In genomic region chr11:124039557-124039956, GRCh38 we compare ENCODE assay signal across 38 cellular contexts. TPM values are rescaled to one million over a fixed set of nuclear protein-coding genes. Genes with fewer than 3 reads are reported as not detected.
"Had no signal": no experiment of that assay in that cellular context is flagged by ENCODE, and none has a peak within 500 bp of the region (broad histone marks: within the 10 kb centered on the region; RNA-seq: fewer than 3 reads in every experiment).

No MANE protein-coding gene starts in this region.

- H3K4me3 Mint-ChIP-seq: activated CD4-positive, alpha-beta memory T cell treated with anti-CD3 and anti-CD28 coated beads, Interleukin-2, amount 10 ng/mL, durations not matched to agents 7 days and 5 days; activated CD4-positive, alpha-beta T cell treated with anti-CD3 and anti-CD28 coated beads for 36 hours; activated CD4-positive, alpha-beta T cell treated with anti-CD3 and anti-CD28 coated beads, Interleukin-2, amount 10 ng/mL, durations not matched to agents 7 days and 5 days; activated CD8-positive, alpha-beta memory T cell treated with anti-CD3 and anti-CD28 coated beads, Interleukin-2, amount 10 ng/mL, durations not matched to agents 7 days and 5 days; activated CD8-positive, alpha-beta T cell treated with anti-CD3 and anti-CD28 coated beads, Interleukin-2, amount 10 ng/mL, durations not matched to agents 7 days and 5 days; activated naive CD4-positive, alpha-beta T cell treated with anti-CD3 and anti-CD28 coated beads for 36 hours; activated naive CD8-positive, alpha-beta T cell treated with anti-CD3 and anti-CD28 coated beads for 36 hours; activated T-cell treated with anti-CD3 and anti-CD28 coated beads, Interleukin-2, amount 50 U/mL, for 24 hours; T-helper 1 cell treated with Interleukin-12 subunit alpha and Interleukin-12 subunit beta and Interleukin-4 antibody, amounts not matched to agents 30 μg/mL and 1 μg/mL, for 36 hours; T-helper 2 cell treated with Interferon-gamma antibody and Interleukin-4, amounts not matched to agents 5 μg/mL and 100 μg/mL, for 36 hours had no signal

- H3K4me3 ChIP-seq: adrenal gland, body of pancreas, breast epithelium had no signal

- ATAC-seq: activated CD4-positive, alpha-beta T cell treated with anti-CD3 and anti-CD28 coated beads for 36 hours; activated CD4-positive, CD25-positive, alpha-beta regulatory T cell treated with anti-CD3 and anti-CD28 coated beads, Interleukin-2, amount 50 U/mL, for 24 hours; activated CD8-positive, alpha-beta memory T cell treated with anti-CD3 and anti-CD28 coated beads, Interleukin-2, amount 10 ng/mL, durations not matched to agents 7 days and 5 days; activated CD8-positive, alpha-beta T cell treated with anti-CD3 and anti-CD28 coated beads, Interleukin-2, amount 10 ng/mL, durations not matched to agents 7 days and 5 days; activated naive CD4-positive, alpha-beta T cell treated with anti-CD3 and anti-CD28 coated beads, Interleukin-2, amount 50 U/mL, for 72 hours; body of pancreas had no signal

- H3K27ac Mint-ChIP-seq: activated CD4-positive, alpha-beta memory T cell treated with anti-CD3 and anti-CD28 coated beads, Interleukin-2, amount 10 ng/mL, durations not matched to agents 7 days and 5 days; activated CD4-positive, alpha-beta T cell treated with anti-CD3 and anti-CD28 coated beads for 36 hours; activated CD4-positive, alpha-beta T cell treated with anti-CD3 and anti-CD28 coated beads, Interleukin-2, amount 10 ng/mL, durations not matched to agents 7 days and 5 days; activated CD8-positive, alpha-beta memory T cell treated with anti-CD3 and anti-CD28 coated beads, Interleukin-2, amount 10 ng/mL, durations not matched to agents 7 days and 5 days; activated CD8-positive, alpha-beta T cell treated with anti-CD3 and anti-CD28 coated beads, Interleukin-2, amount 10 ng/mL, durations not matched to agents 7 days and 5 days; activated naive CD4-positive, alpha-beta T cell treated with anti-CD3 and anti-CD28 coated beads for 36 hours; activated naive CD4-positive, alpha-beta T cell treated with anti-CD3 and anti-CD28 coated beads, Interleukin-2, amount 50 U/mL, for 72 hours; activated naive CD8-positive, alpha-beta T cell treated with anti-CD3 and anti-CD28 coated beads for 36 hours; activated T-cell treated with anti-CD3 and anti-CD28 coated beads, Interleukin-2, amount 50 U/mL, for 24 hours; activated T-helper 2 cell treated with anti-CD3 and anti-CD28 coated beads, Interferon-gamma antibody, Interleukin-2, Interleukin-4, amounts not matched to agents 10 μg/mL and 5 μg/mL and 100 μg/mL, durations not matched to agents 14 hours and 24 hours and 36 hours; T-helper 1 cell treated with Interleukin-12 subunit alpha and Interleukin-12 subunit beta and Interleukin-4 antibody, amounts not matched to agents 30 μg/mL and 1 μg/mL, for 36 hours; T-helper 2 cell treated with Interferon-gamma antibody and Interleukin-4, amounts not matched to agents 5 μg/mL and 100 μg/mL, for 36 hours had no signal

- H3K36me3 Mint-ChIP-seq: activated CD8-positive, alpha-beta memory T cell treated with anti-CD3 and anti-CD28 coated beads, Interleukin-2, amount 10 ng/mL, durations not matched to agents 7 days and 5 days; activated naive CD4-positive, alpha-beta T cell treated with anti-CD3 and anti-CD28 coated beads, Interleukin-2, amount 50 U/mL, for 72 hours; activated naive CD8-positive, alpha-beta T cell treated with anti-CD3 and anti-CD28 coated beads for 36 hours had no signal

- H3K27me3 Mint-ChIP-seq: activated CD4-positive, alpha-beta memory T cell treated with anti-CD3 and anti-CD28 coated beads, Interleukin-2, amount 10 ng/mL, durations not matched to agents 7 days and 5 days; activated CD4-positive, alpha-beta T cell treated with anti-CD3 and anti-CD28 coated beads, Interleukin-2, amount 10 ng/mL, durations not matched to agents 7 days and 5 days; activated CD8-positive, alpha-beta memory T cell treated with anti-CD3 and anti-CD28 coated beads, Interleukin-2, amount 10 ng/mL, durations not matched to agents 7 days and 5 days had no signal

- H3K36me3 ChIP-seq: adrenal gland, brain microvascular endothelial cell, breast epithelium had no signal

- DNase-seq: activated CD4-positive, alpha-beta memory T cell treated with anti-CD3 and anti-CD28 coated beads, Interleukin-2, amount 10 ng/mL, durations not matched to agents 7 days and 5 days; activated CD4-positive, alpha-beta T cell treated with anti-CD3 and anti-CD28 coated beads for 1 hour; activated CD4-positive, alpha-beta T cell treated with anti-CD3 and anti-CD28 coated beads for 36 hours; activated CD4-positive, alpha-beta T cell treated with anti-CD3 and anti-CD28 coated beads for 48 hours; activated CD4-positive, alpha-beta T cell treated with anti-CD3 and anti-CD28 coated beads, Interleukin-2, amount 10 ng/mL, durations not matched to agents 7 days and 5 days; activated CD4-positive, alpha-beta T cell treated with anti-CD3 and anti-CD28 coated beads, Interleukin-2, amount 50 U/mL, for 48 hours; activated CD4-positive, CD25-positive, alpha-beta regulatory T cell; activated CD8-positive, alpha-beta memory T cell treated with anti-CD3 and anti-CD28 coated beads for 24 hours; activated CD8-positive, alpha-beta memory T cell treated with anti-CD3 and anti-CD28 coated beads, Interleukin-2, amount 10 ng/mL, durations not matched to agents 7 days and 5 days; activated CD8-positive, alpha-beta memory T cell treated with anti-CD3 and anti-CD28 coated beads, Interleukin-2, amount 50 U/mL, for 48 hours; activated CD8-positive, alpha-beta T cell treated with anti-CD3 and anti-CD28 coated beads, Interleukin-2, amount 10 ng/mL, durations not matched to agents 7 days and 5 days; activated effector memory CD4-positive, alpha-beta T cell treated with Interleukin-2 at 50 U/mL for 16 hours; activated gamma-delta T cell; activated naive CD4-positive, alpha-beta T cell; activated naive CD4-positive, alpha-beta T cell treated with anti-CD3 and anti-CD28 coated beads for 36 hours; activated naive CD4-positive, alpha-beta T cell treated with anti-CD3 and anti-CD28 coated beads, Interleukin-2, amount 50 U/mL, for 16 hours; activated naive CD8-positive, alpha-beta T cell treated with anti-CD3 and anti-CD28 coated beads for 36 hours; activated T-cell treated with anti-CD3 and anti-CD28 coated beads, Interleukin-2, amount 50 U/mL, for 24 hours; activated T-cell treated with anti-CD3 and anti-CD28 coated beads, Interleukin-2, amount 50 U/mL, for 48 hours; adrenal gland; amniotic stem cell; body of pancreas; brain microvascular endothelial cell; central memory CD4-positive, alpha-beta T cell; T-helper 1 cell; T-helper 2 cell; T-helper 9 cell had no signal

- H3K4me1 ChIP-seq: adrenal gland, body of pancreas, breast epithelium had no signal

- H3K9me3 ChIP-seq: body of pancreas, breast epithelium had no signal

- H3K27ac ChIP-seq: adrenal gland, body of pancreas, brain microvascular endothelial cell, breast epithelium, VCaP had no signal

- H3K27me3 ChIP-seq: adrenal gland, body of pancreas, brain microvascular endothelial cell, breast epithelium had no signal

- H3K4me1 Mint-ChIP-seq: activated CD4-positive, alpha-beta memory T cell treated with anti-CD3 and anti-CD28 coated beads, Interleukin-2, amount 10 ng/mL, durations not matched to agents 7 days and 5 days; activated CD4-positive, alpha-beta T cell treated with anti-CD3 and anti-CD28 coated beads for 36 hours; activated CD4-positive, alpha-beta T cell treated with anti-CD3 and anti-CD28 coated beads, Interleukin-2, amount 10 ng/mL, durations not matched to agents 7 days and 5 days; activated CD8-positive, alpha-beta memory T cell treated with anti-CD3 and anti-CD28 coated beads, Interleukin-2, amount 10 ng/mL, durations not matched to agents 7 days and 5 days; activated naive CD8-positive, alpha-beta T cell treated with anti-CD3 and anti-CD28 coated beads for 36 hours had no signal

- H3K9me3 Mint-ChIP-seq: activated CD4-positive, alpha-beta memory T cell treated with anti-CD3 and anti-CD28 coated beads, Interleukin-2, amount 10 ng/mL, durations not matched to agents 7 days and 5 days; activated CD4-positive, alpha-beta T cell treated with anti-CD3 and anti-CD28 coated beads, Interleukin-2, amount 10 ng/mL, durations not matched to agents 7 days and 5 days; activated naive CD4-positive, alpha-beta T cell treated with anti-CD3 and anti-CD28 coated beads for 36 hours; activated naive CD4-positive, alpha-beta T cell treated with anti-CD3 and anti-CD28 coated beads, Interleukin-2, amount 50 U/mL, for 72 hours; activated naive CD8-positive, alpha-beta T cell treated with anti-CD3 and anti-CD28 coated beads for 36 hours; activated T-cell treated with anti-CD3 and anti-CD28 coated beads, Interleukin-2, amount 50 U/mL, for 24 hours; activated T-helper 2 cell treated with anti-CD3 and anti-CD28 coated beads, Interferon-gamma antibody, Interleukin-2, Interleukin-4, amounts not matched to agents 10 μg/mL and 5 μg/mL and 100 μg/mL, durations not matched to agents 14 hours and 24 hours and 36 hours; T-helper 1 cell treated with Interleukin-12 subunit alpha and Interleukin-12 subunit beta and Interleukin-4 antibody, amounts not matched to agents 30 μg/mL and 1 μg/mL, for 36 hours; T-helper 2 cell treated with Interferon-gamma antibody and Interleukin-4, amounts not matched to agents 5 μg/mL and 100 μg/mL, for 36 hours had no signal

RNA-seq across cellular contexts. Expression of gene OR10G7, which starts 1.6 kb away (rescaled TPM):
- total RNA-seq: activated CD4-positive, alpha-beta memory T cell treated with anti-CD3 and anti-CD28 coated beads, Interleukin-2, amount 10 ng/mL, durations not matched to agents 7 days and 5 days; activated CD4-positive, alpha-beta T cell treated with anti-CD3 and anti-CD28 coated beads for 36 hours; activated CD4-positive, alpha-beta T cell treated with anti-CD3 and anti-CD28 coated beads, Interleukin-2, amount 10 ng/mL, durations not matched to agents 7 days and 5 days; activated CD8-positive, alpha-beta memory T cell treated with anti-CD3 and anti-CD28 coated beads, Interleukin-2, amount 10 ng/mL, durations not matched to agents 7 days and 5 days; activated CD8-positive, alpha-beta T cell treated with anti-CD3 and anti-CD28 coated beads, Interleukin-2, amount 10 ng/mL, durations not matched to agents 7 days and 5 days; activated naive CD4-positive, alpha-beta T cell treated with anti-CD3 and anti-CD28 coated beads for 36 hours; activated naive CD4-positive, alpha-beta T cell treated with anti-CD3 and anti-CD28 coated beads, Interleukin-2, amount 50 U/mL, for 72 hours; activated naive CD8-positive, alpha-beta T cell treated with anti-CD3 and anti-CD28 coated beads for 36 hours; activated T-helper 2 cell treated with anti-CD3 and anti-CD28 coated beads, Interferon-gamma antibody, Interleukin-2, Interleukin-4, amounts not matched to agents 10 μg/mL and 5 μg/mL and 100 μg/mL, durations not matched to agents 14 hours and 24 hours and 36 hours; adrenal gland; aorta; astrocyte; body of pancreas; breast epithelium; cardiac septum; cerebellum had no signal
- polyA plus RNA-seq: adrenal gland, aorta had no signal

RNA-seq across cellular contexts. Expression of gene OR10G8, which starts 13.0 kb away (rescaled TPM):
- total RNA-seq: activated CD4-positive, alpha-beta memory T cell treated with anti-CD3 and anti-CD28 coated beads, Interleukin-2, amount 10 ng/mL, durations not matched to agents 7 days and 5 days; activated CD4-positive, alpha-beta T cell treated with anti-CD3 and anti-CD28 coated beads for 36 hours; activated CD4-positive, alpha-beta T cell treated with anti-CD3 and anti-CD28 coated beads, Interleukin-2, amount 10 ng/mL, durations not matched to agents 7 days and 5 days; activated CD8-positive, alpha-beta memory T cell treated with anti-CD3 and anti-CD28 coated beads, Interleukin-2, amount 10 ng/mL, durations not matched to agents 7 days and 5 days; activated CD8-positive, alpha-beta T cell treated with anti-CD3 and anti-CD28 coated beads, Interleukin-2, amount 10 ng/mL, durations not matched to agents 7 days and 5 days; activated naive CD4-positive, alpha-beta T cell treated with anti-CD3 and anti-CD28 coated beads for 36 hours; activated naive CD4-positive, alpha-beta T cell treated with anti-CD3 and anti-CD28 coated beads, Interleukin-2, amount 50 U/mL, for 72 hours; activated naive CD8-positive, alpha-beta T cell treated with anti-CD3 and anti-CD28 coated beads for 36 hours; activated T-helper 2 cell treated with anti-CD3 and anti-CD28 coated beads, Interferon-gamma antibody, Interleukin-2, Interleukin-4, amounts not matched to agents 10 μg/mL and 5 μg/mL and 100 μg/mL, durations not matched to agents 14 hours and 24 hours and 36 hours; adrenal gland; aorta; astrocyte; body of pancreas; breast epithelium; cardiac septum; cerebellum had no signal
- polyA plus RNA-seq: adrenal gland, aorta had no signal

RNA-seq across cellular contexts. Expression of gene OR10G9, which starts 16.7 kb away (rescaled TPM):
- total RNA-seq: activated CD4-positive, alpha-beta memory T cell treated with anti-CD3 and anti-CD28 coated beads, Interleukin-2, amount 10 ng/mL, durations not matched to agents 7 days and 5 days; activated CD4-positive, alpha-beta T cell treated with anti-CD3 and anti-CD28 coated beads for 36 hours; activated CD4-positive, alpha-beta T cell treated with anti-CD3 and anti-CD28 coated beads, Interleukin-2, amount 10 ng/mL, durations not matched to agents 7 days and 5 days; activated CD8-positive, alpha-beta memory T cell treated with anti-CD3 and anti-CD28 coated beads, Interleukin-2, amount 10 ng/mL, durations not matched to agents 7 days and 5 days; activated CD8-positive, alpha-beta T cell treated with anti-CD3 and anti-CD28 coated beads, Interleukin-2, amount 10 ng/mL, durations not matched to agents 7 days and 5 days; activated naive CD4-positive, alpha-beta T cell treated with anti-CD3 and anti-CD28 coated beads for 36 hours; activated naive CD4-positive, alpha-beta T cell treated with anti-CD3 and anti-CD28 coated beads, Interleukin-2, amount 50 U/mL, for 72 hours; activated naive CD8-positive, alpha-beta T cell treated with anti-CD3 and anti-CD28 coated beads for 36 hours; activated T-helper 2 cell treated with anti-CD3 and anti-CD28 coated beads, Interferon-gamma antibody, Interleukin-2, Interleukin-4, amounts not matched to agents 10 μg/mL and 5 μg/mL and 100 μg/mL, durations not matched to agents 14 hours and 24 hours and 36 hours; adrenal gland; aorta; astrocyte; body of pancreas; breast epithelium; cardiac septum; cerebellum had no signal
- polyA plus RNA-seq: adrenal gland, aorta had no signal

RNA-seq across cellular contexts. Expression of gene OR10G4, which starts 26.8 kb away (rescaled TPM):
- total RNA-seq: activated CD4-positive, alpha-beta memory T cell treated with anti-CD3 and anti-CD28 coated beads, Interleukin-2, amount 10 ng/mL, durations not matched to agents 7 days and 5 days; activated CD4-positive, alpha-beta T cell treated with anti-CD3 and anti-CD28 coated beads for 36 hours; activated CD4-positive, alpha-beta T cell treated with anti-CD3 and anti-CD28 coated beads, Interleukin-2, amount 10 ng/mL, durations not matched to agents 7 days and 5 days; activated CD8-positive, alpha-beta memory T cell treated with anti-CD3 and anti-CD28 coated beads, Interleukin-2, amount 10 ng/mL, durations not matched to agents 7 days and 5 days; activated CD8-positive, alpha-beta T cell treated with anti-CD3 and anti-CD28 coated beads, Interleukin-2, amount 10 ng/mL, durations not matched to agents 7 days and 5 days; activated naive CD4-positive, alpha-beta T cell treated with anti-CD3 and anti-CD28 coated beads for 36 hours; activated naive CD4-positive, alpha-beta T cell treated with anti-CD3 and anti-CD28 coated beads, Interleukin-2, amount 50 U/mL, for 72 hours; activated naive CD8-positive, alpha-beta T cell treated with anti-CD3 and anti-CD28 coated beads for 36 hours; activated T-helper 2 cell treated with anti-CD3 and anti-CD28 coated beads, Interferon-gamma antibody, Interleukin-2, Interleukin-4, amounts not matched to agents 10 μg/mL and 5 μg/mL and 100 μg/mL, durations not matched to agents 14 hours and 24 hours and 36 hours; adrenal gland; aorta; astrocyte; breast epithelium; cardiac septum had no signal
- polyA plus RNA-seq: adrenal gland, aorta had no signal

RNA-seq across cellular contexts. Expression of gene OR10G6, which starts 44.6 kb away (rescaled TPM):
- total RNA-seq: activated CD4-positive, alpha-beta memory T cell treated with anti-CD3 and anti-CD28 coated beads, Interleukin-2, amount 10 ng/mL, durations not matched to agents 7 days and 5 days; activated CD4-positive, alpha-beta T cell treated with anti-CD3 and anti-CD28 coated beads for 36 hours; activated CD4-positive, alpha-beta T cell treated with anti-CD3 and anti-CD28 coated beads, Interleukin-2, amount 10 ng/mL, durations not matched to agents 7 days and 5 days; activated CD8-positive, alpha-beta memory T cell treated with anti-CD3 and anti-CD28 coated beads, Interleukin-2, amount 10 ng/mL, durations not matched to agents 7 days and 5 days; activated CD8-positive, alpha-beta T cell treated with anti-CD3 and anti-CD28 coated beads, Interleukin-2, amount 10 ng/mL, durations not matched to agents 7 days and 5 days; activated naive CD4-positive, alpha-beta T cell treated with anti-CD3 and anti-CD28 coated beads for 36 hours; activated naive CD4-positive, alpha-beta T cell treated with anti-CD3 and anti-CD28 coated beads, Interleukin-2, amount 50 U/mL, for 72 hours; activated naive CD8-positive, alpha-beta T cell treated with anti-CD3 and anti-CD28 coated beads for 36 hours; activated T-helper 2 cell treated with anti-CD3 and anti-CD28 coated beads, Interferon-gamma antibody, Interleukin-2, Interleukin-4, amounts not matched to agents 10 μg/mL and 5 μg/mL and 100 μg/mL, durations not matched to agents 14 hours and 24 hours and 36 hours; adrenal gland; aorta; astrocyte; body of pancreas; breast epithelium; cardiac septum; cerebellum had no signal
- polyA plus RNA-seq: adrenal gland, aorta had no signal
